8 cellular contexts compared by ENCODE assay signal in the genomic region with DNA sequence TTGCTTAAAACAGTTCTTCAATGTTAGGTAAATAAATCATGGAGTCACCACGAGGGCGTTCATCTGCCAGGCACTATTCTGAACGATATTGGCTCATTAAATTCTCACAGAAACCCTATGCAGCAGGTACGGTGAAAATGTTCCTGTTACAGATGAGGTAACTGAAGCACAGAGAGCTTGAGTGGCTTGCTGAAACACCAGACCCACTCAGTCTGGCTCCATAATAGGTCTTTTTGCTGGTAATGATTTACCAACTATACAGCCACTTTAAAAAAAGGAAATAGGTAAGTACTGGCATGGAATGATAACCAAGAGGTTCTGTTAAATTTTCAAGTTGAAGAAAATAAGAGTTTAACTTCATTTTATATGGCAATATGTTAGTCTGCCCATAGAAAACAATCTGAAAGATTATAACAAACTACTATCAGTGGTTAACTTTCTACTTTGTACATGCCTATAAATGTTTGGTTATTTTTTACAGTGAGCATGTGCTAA. TPM values are rescaled to one million over a fixed set of nuclear protein-coding genes. Genes with fewer than 3 reads are reported as not detected.
DNase-seq lines count a peak whose midpoint lies in the region; ATAC-seq and TF ChIP-seq lines count a peak whose summit lies in the region.

No MANE protein-coding gene starts in this region.

- H3K4me3 ChIP-seq in lung: no peak overlapping the region

- DNase-seq in ACHN: peak; percentile 66
- DNase-seq in lung (ENCODE audit: low spot score): no peak
- no peak for DNase-seq in glutamatergic neuron
- DNase-seq in SIG-M5 treated with dmso at 0.1 percent for 504 hours (lab: John Stamatoyannopoulos, UW; ENCODE audit: unreplicated experiment): no peak
- DNase-seq in mesenteric fat pad (ENCODE audit: low spot score): no peak

- in situ Hi-C loops in ACHN (cut with HindIII; ENCODE audit: low pct_ligation_motif_present, low pct_unique_long_range_greater_than_20kb, low sequenced_read_pairs): no loop called here

- H3K9me3 Mint-ChIP-seq in glutamatergic neuron (ENCODE audit: unreplicated experiment): peaks cover 6% of the 10 kb centered on the region

- H3K4me3 Mint-ChIP-seq in glutamatergic neuron (ENCODE audit: unreplicated experiment): no peak overlapping the region

- no peaks in the 10 kb centered on the region for H3K36me3 Mint-ChIP-seq in glutamatergic neuron (ENCODE audit: unreplicated experiment)

- H3K4me1 Mint-ChIP-seq in glutamatergic neuron (ENCODE audit: low read depth, unreplicated experiment): no peaks in the 10 kb centered on the region

- no peak overlapping the region for H3K27ac Mint-ChIP-seq in glutamatergic neuron (ENCODE audit: unreplicated experiment)

- no peaks in the 10 kb centered on the region for H3K27me3 ChIP-seq in lung (ENCODE audit: control insufficient read depth, insufficient read depth)

- TF ChIP-seq CTCF in VCaP (conservative IDR thresholded peaks at IDR 0.05) (no peak), lung (IDR thresholded peaks at IDR 0.05; ENCODE audit: control extremely low read depth, extremely low read depth) (no peak), glutamatergic neuron (IDR thresholded peaks at IDR 0.05; ENCODE audit: partially characterized antibody, unreplicated experiment) (no peak)

- peak overlapping the region; percentile 99 for H3K27ac ChIP-seq in VCaP
- peak overlapping the region; percentile 61 to 100 for H3K27ac ChIP-seq in lung (ENCODE audit: low read depth in 1 of 2, low read length in 1 of 2)

- peaks cover 2% of the 10 kb centered on the region for H3K27me3 Mint-ChIP-seq in glutamatergic neuron (ENCODE audit: unreplicated experiment)

- peaks cover 6 to 13% of the 10 kb centered on the region in 2 donors for H3K4me1 ChIP-seq in lung (ENCODE audit: control insufficient read depth in 2 of 2, insufficient read depth in 2 of 2, low read length in 2 of 2)

- ATAC-seq in lung (ENCODE audit: insufficient read depth, low FRiP score) (no peak), HG02970 (IDR thresholded peaks at IDR 0.05; ENCODE audit: low FRiP score, unreplicated experiment) (no peak)

- H3K9me3 ChIP-seq in lung (ENCODE audit: control insufficient read depth in 2 of 2, insufficient read depth in 1 of 2, low read length in 1 of 2): no peaks in the 10 kb centered on the region

- peak; percentile 30 for TF ChIP-seq POLR2A in GM19099 (IDR thresholded peaks at IDR 0.05; ENCODE audit: extremely low read depth, insufficient read length, low read depth)

- no peaks in the 10 kb centered on the region for H3K36me3 ChIP-seq in lung (ENCODE audit: control insufficient read depth in 2 of 2, insufficient read depth in 2 of 2, low read length in 2 of 2)

- 16 to 17% methylated on average over 4 of the region's 4 CpGs for WGBS in lung, 2 donors

RNA-seq across cellular contexts. Expression of a gene that starts 1.3 kb away (rescaled TPM):
- total RNA-seq in lung: 100 to 1,000 TPM in 1 of 2 donors, 10 to 100 TPM in 1; 89.5 to 103 TPM
- polyA plus RNA-seq in lung: 10 to 100 TPM; 24.4 to 44.0 TPM
- total RNA-seq in glutamatergic neuron (ENCODE audit: unreplicated experiment): 99.1 TPM
- total RNA-seq in mesenteric fat pad: 139 TPM
